ENCODE assay signal across 9 cellular contexts in genomic region chr13:113785051-113786010, GRCh38. TPM values are rescaled to one million over a fixed set of nuclear protein-coding genes. Genes with fewer than 3 reads are reported as not detected.
DNase-seq lines count a peak whose midpoint lies in the region; ATAC-seq and TF ChIP-seq lines count a peak whose summit lies in the region.
"Had no signal": no experiment of that assay in that cellular context is flagged by ENCODE, and none has a peak within 500 bp of the region (broad histone marks: within the 10 kb centered on the region; RNA-seq: fewer than 3 reads in every experiment).

No MANE protein-coding gene starts in this region.

- 64% methylated on average over 19 of the region's 19 CpGs for WGBS in mammary epithelial cell (ENCODE audit: low coverage, missing lambda C conversion rate)

- no peak for TF ChIP-seq CTCF in Loucy (conservative IDR thresholded peaks at IDR 0.05; ENCODE audit: low read length)
- no peak for TF ChIP-seq CTCF in mammary epithelial cell (conservative IDR thresholded peaks at IDR 0.05 in 1 of 2, IDR thresholded peaks at IDR 0.05 in 1 of 2; ENCODE audit: extremely low read depth in 1 of 2, insufficient read depth in 1 of 2, low read depth in 1 of 2, low read length in 2 of 2)

- H3F3A ChIP-seq in Loucy (ENCODE audit: low read depth) = no peaks in the 10 kb centered on the region

- in situ Hi-C loops in mammary epithelial cell (cut with MboI; ENCODE audit: low sequenced_read_pairs in 2 of 2) = no loop called here

- H3K9me2 ChIP-seq in Loucy (replicated peaks; ENCODE audit: low read depth, low read length) = no peaks in the 10 kb centered on the region

- no TSS peak for BruUV-seq in mammary epithelial cell (replicated peaks; lab: Mats Ljungman, UMichigan)

- peak; percentile 44 for DNase-seq in activated CD4-positive, alpha-beta T cell treated with anti-CD3 and anti-CD28 coated beads for 48 hours
- no peak for DNase-seq in activated CD4-positive, alpha-beta T cell treated with anti-CD3 and anti-CD28 coated beads for 4 hours
- DNase-seq in mammary epithelial cell (peak; percentile 99), pulmonary artery endothelial cell (ENCODE audit: low read depth, low spot score) (peak; percentile 45), iPS-NIHi7 (ENCODE audit: extremely low spot score) (no peak)
- no peak for DNase-seq in effector CD4-positive, alpha-beta T cell

- dilution Hi-C loops in mammary epithelial cell (cut with HindIII; ENCODE audit: low sequenced_read_pairs) = no loop called here

- H3K27me3 ChIP-seq in Loucy (ENCODE audit: insufficient read depth, low read length, poor library complexity, severe bottlenecking) = no peaks in the 10 kb centered on the region
- H3K27me3 ChIP-seq in mammary epithelial cell (ENCODE audit: insufficient read depth, low read length) = no peaks in the 10 kb centered on the region
- H3K27me3 ChIP-seq: ascending aorta had no signal

- intact Hi-C loops in mammary epithelial cell (cut with micrococcal nuclease) = loop anchor here (1.0 kb wide), 1 partner anchor 26 kb away; the partner anchor contains the start of gene TMEM255B

- H3K4me2 ChIP-seq in Loucy (ENCODE audit: low read depth, low read length, poor library complexity, severe bottlenecking) (peak overlapping the region; percentile 52), mammary epithelial cell (ENCODE audit: insufficient read depth, low read depth, low read length) (peak overlapping the region; percentile 45)

- CTCF ChIA-PET in mammary epithelial cell (lab: Charles Lee; ENCODE audit: low non-redundant PET) = no interaction called here

- H3K4me3 ChIP-seq in Loucy (ENCODE audit: low read length, poor library complexity, severe bottlenecking) = peak overlapping the region; percentile 15
- H3K4me3 ChIP-seq in mammary epithelial cell (replicated peaks in 1 of 3; ENCODE audit: insufficient read depth in 1 of 3, low read depth in 2 of 3, low read length in 3 of 3) = no peak overlapping the region
- H3K4me3 ChIP-seq: ascending aorta had no signal

- H3K9me3 ChIP-seq in Loucy (ENCODE audit: insufficient read depth, low read depth, low read length) (no peaks in the 10 kb centered on the region), mammary epithelial cell (replicated peaks; ENCODE audit: insufficient read depth, low read length) (no peaks in the 10 kb centered on the region)
- H3K9me3 ChIP-seq: ascending aorta had no signal

- H3K36me3 ChIP-seq in Loucy (ENCODE audit: insufficient read depth, low read length) (no peaks in the 10 kb centered on the region), mammary epithelial cell (ENCODE audit: insufficient read depth, low read length) (no peaks in the 10 kb centered on the region)
- H3K36me3 ChIP-seq: ascending aorta had no signal

- H2AFZ ChIP-seq in Loucy (ENCODE audit: low read length) (no peak overlapping the region), mammary epithelial cell (ENCODE audit: low read depth, low read length) (no peak overlapping the region)

- peak overlapping the region; percentile 45 for H3K27ac ChIP-seq in mammary epithelial cell (ENCODE audit: insufficient read depth, low read depth, low read length)
- H3K27ac ChIP-seq: ascending aorta had no signal

- ATAC-seq in GM18498 (IDR thresholded peaks at IDR 0.05; ENCODE audit: unreplicated experiment) = no peak

- H3K4me1 ChIP-seq in Loucy (ENCODE audit: insufficient read depth, low read length, poor library complexity, severe bottlenecking) (peaks cover 18% of the 10 kb centered on the region), mammary epithelial cell (ENCODE audit: insufficient read depth, low read length) (peaks cover 49% of the 10 kb centered on the region)
- H3K4me1 ChIP-seq: ascending aorta had no signal

- H4K20me1 ChIP-seq in Loucy (ENCODE audit: insufficient read depth, low read length, poor library complexity, severe bottlenecking) (no peaks in the 10 kb centered on the region), mammary epithelial cell (ENCODE audit: insufficient read depth, low read length) (no peaks in the 10 kb centered on the region)

- H3K9ac ChIP-seq in Loucy (ENCODE audit: low read depth, low read length, poor library complexity, severe bottlenecking) (no peak overlapping the region), mammary epithelial cell (ENCODE audit: insufficient read depth, low read length) (no peak overlapping the region)

- H3K79me2 ChIP-seq in Loucy (ENCODE audit: insufficient read depth, low read length) (no peaks in the 10 kb centered on the region), mammary epithelial cell (ENCODE audit: insufficient read depth, low read length) (no peaks in the 10 kb centered on the region)

RNA-seq across cellular contexts. Expression of gene TMEM255B, which starts 26.3 kb away (rescaled TPM):
- total RNA-seq in mammary epithelial cell (10 to 100 TPM in 1 of 2 donors, 1 to 10 TPM in 1; 4.2 to 19.0 TPM), pulmonary artery endothelial cell (19.1 and 37.3 TPM in 2 replicates)
- 8.6 TPM for polyA plus RNA-seq in mammary epithelial cell
- 4.3 TPM for polyA minus RNA-seq in mammary epithelial cell

Comparison
In these comparisons a context has a peak if more than half of its experiments do, and no peak if none do; other contexts are left out.
1. DNase-seq: peak in activated CD4-positive, alpha-beta T cell treated with anti-CD3 and anti-CD28 coated beads for 48 hours (single experiment), mammary epithelial cell (single experiment) and pulmonary artery endothelial cell (single experiment); none in activated CD4-positive, alpha-beta T cell treated with anti-CD3 and anti-CD28 coated beads for 4 hours (0 of 2), effector CD4-positive, alpha-beta T cell (single experiment) and iPS-NIHi7 (single experiment).